1 cellular context compared by ENCODE assay signal in the genomic region with DNA sequence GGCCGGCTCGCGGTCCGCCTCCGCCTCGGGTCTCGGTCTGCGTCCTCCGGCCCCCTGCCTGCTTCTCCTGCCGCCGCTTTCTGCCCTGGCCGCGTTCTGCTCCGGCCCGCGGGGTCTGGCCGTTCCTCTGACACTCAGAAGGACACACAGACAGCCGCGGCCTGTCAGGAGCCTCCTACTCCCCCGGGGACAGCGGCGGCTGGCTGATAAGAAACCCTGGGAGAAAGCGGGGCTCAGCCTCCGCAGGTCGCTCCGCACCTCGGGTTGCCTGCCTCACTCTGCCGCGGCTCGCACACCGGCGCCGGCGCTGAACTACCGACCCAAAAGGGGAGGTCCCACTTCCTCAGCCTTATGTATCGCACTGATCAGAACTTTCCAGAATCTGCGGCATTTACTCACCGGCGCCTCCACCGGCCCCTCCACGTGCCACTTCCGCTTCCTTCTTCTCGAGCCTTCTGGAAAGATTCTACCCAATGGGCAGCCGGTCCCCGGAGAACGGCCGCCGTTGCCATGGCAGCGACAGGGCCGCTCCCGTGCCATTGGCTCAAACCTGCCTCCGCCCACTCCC.
TF ChIP-seq lines count a peak whose summit lies in the region.

A gene (minus strand): TSS at position 322 of the 568 bp plus-strand sequence. CDS start 322 bp downstream, outside the sequence.

TF ChIP-seq in GM12878, 131 proteins besides CTCF, POLR2A, EP300 and RAD21 (continued from another document):
- TF ChIP-seq, protein P1, sequence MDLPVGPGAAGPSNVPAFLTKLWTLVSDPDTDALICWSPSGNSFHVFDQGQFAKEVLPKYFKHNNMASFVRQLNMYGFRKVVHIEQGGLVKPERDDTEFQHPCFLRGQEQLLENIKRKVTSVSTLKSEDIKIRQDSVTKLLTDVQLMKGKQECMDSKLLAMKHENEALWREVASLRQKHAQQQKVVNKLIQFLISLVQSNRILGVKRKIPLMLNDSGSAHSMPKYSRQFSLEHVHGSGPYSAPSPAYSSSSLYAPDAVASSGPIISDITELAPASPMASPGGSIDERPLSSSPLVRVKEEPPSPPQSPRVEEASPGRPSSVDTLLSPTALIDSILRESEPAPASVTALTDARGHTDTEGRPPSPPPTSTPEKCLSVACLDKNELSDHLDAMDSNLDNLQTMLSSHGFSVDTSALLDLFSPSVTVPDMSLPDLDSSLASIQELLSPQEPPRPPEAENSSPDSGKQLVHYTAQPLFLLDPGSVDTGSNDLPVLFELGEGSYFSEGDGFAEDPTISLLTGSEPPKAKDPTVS (IDR thresholded peaks at IDR 0.05; ENCODE audit: low read depth, low read length): peak; percentile 100
- TF ChIP-seq, protein P2, sequence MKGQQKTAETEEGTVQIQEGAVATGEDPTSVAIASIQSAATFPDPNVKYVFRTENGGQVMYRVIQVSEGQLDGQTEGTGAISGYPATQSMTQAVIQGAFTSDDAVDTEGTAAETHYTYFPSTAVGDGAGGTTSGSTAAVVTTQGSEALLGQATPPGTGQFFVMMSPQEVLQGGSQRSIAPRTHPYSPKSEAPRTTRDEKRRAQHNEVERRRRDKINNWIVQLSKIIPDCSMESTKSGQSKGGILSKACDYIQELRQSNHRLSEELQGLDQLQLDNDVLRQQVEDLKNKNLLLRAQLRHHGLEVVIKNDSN (IDR thresholded peaks at IDR 0.05; ENCODE audit: borderline replicate concordance, extremely low read length, insufficient read depth, low read depth, low read length): peak; percentile 46
- TF ChIP-seq, protein P3, sequence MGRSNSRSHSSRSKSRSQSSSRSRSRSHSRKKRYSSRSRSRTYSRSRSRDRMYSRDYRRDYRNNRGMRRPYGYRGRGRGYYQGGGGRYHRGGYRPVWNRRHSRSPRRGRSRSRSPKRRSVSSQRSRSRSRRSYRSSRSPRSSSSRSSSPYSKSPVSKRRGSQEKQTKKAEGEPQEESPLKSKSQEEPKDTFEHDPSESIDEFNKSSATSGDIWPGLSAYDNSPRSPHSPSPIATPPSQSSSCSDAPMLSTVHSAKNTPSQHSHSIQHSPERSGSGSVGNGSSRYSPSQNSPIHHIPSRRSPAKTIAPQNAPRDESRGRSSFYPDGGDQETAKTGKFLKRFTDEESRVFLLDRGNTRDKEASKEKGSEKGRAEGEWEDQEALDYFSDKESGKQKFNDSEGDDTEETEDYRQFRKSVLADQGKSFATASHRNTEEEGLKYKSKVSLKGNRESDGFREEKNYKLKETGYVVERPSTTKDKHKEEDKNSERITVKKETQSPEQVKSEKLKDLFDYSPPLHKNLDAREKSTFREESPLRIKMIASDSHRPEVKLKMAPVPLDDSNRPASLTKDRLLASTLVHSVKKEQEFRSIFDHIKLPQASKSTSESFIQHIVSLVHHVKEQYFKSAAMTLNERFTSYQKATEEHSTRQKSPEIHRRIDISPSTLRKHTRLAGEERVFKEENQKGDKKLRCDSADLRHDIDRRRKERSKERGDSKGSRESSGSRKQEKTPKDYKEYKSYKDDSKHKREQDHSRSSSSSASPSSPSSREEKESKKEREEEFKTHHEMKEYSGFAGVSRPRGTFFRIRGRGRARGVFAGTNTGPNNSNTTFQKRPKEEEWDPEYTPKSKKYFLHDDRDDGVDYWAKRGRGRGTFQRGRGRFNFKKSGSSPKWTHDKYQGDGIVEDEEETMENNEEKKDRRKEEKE (IDR thresholded peaks at IDR 0.05): no peak
- TF ChIP-seq NR2C1 (IDR thresholded peaks at IDR 0.05) (no peak), CREM (IDR thresholded peaks at IDR 0.05; ENCODE audit: low read depth) (no peak)
TF ChIP-seq in GM12878: peak in this region for 39.
